In genomic region chr2:51969349-51969748, GRCh38 we compare ENCODE assay signal across 3 cellular contexts.
TF ChIP-seq lines count a peak whose summit lies in the region.

No MANE protein-coding gene starts in this region.

TF ChIP-seq in HepG2, 621 proteins besides CTCF, POLR2A, EP300 and RAD21:
- TF ChIP-seq MAFF (IDR thresholded peaks at IDR 0.05; ENCODE audit: low read depth, low read length) (peak; percentile 95), CBX5 (CRISPR knock-in tag; IDR thresholded peaks at IDR 0.05; ENCODE audit: borderline replicate concordance) (no peak), MAFK (conservative IDR thresholded peaks at IDR 0.05 in 1 of 2, IDR thresholded peaks at IDR 0.05 in 1 of 2; ENCODE audit: low read length in 2 of 2) (peak; percentile 95 to 98), NFE2L2 (IDR thresholded peaks at IDR 0.05; ENCODE audit: low read length) (peak; percentile 92)

TF ChIP-seq in IMR-90, 13 proteins besides CTCF, POLR2A, EP300 and RAD21:
- no peak for TF ChIP-seq RCOR1 (IDR thresholded peaks at IDR 0.05; ENCODE audit: insufficient replicate concordance, low read length)
- no peak for TF ChIP-seq USF2 (IDR thresholded peaks at IDR 0.05; ENCODE audit: low read depth, low read length)
- no peak for TF ChIP-seq CEBPB (IDR thresholded peaks at IDR 0.05; ENCODE audit: low read depth, low read length)
- TF ChIP-seq MAZ (IDR thresholded peaks at IDR 0.05; ENCODE audit: borderline replicate concordance, low read depth, low read length) = no peak
- TF ChIP-seq MAFK (IDR thresholded peaks at IDR 0.05; ENCODE audit: low read depth, low read length) = peak; percentile 98
- no peak for TF ChIP-seq ELK1 (IDR thresholded peaks at IDR 0.05; ENCODE audit: borderline replicate concordance, low read depth, low read length)
- TF ChIP-seq CHD1 (IDR thresholded peaks at IDR 0.05; ENCODE audit: low read depth, low read length) = no peak
- no peak for TF ChIP-seq RFX5 (IDR thresholded peaks at IDR 0.05; ENCODE audit: low read depth, low read length)
- no peak for TF ChIP-seq FOS (IDR thresholded peaks at IDR 0.05; ENCODE audit: low read depth, low read length)
- TF ChIP-seq NFE2L2 (IDR thresholded peaks at IDR 0.05; ENCODE audit: low read depth, low read length) = peak; percentile 96
- no peak for TF ChIP-seq BHLHE40 (IDR thresholded peaks at IDR 0.05; ENCODE audit: low read depth, low read length)

TF ChIP-seq in H1, 55 proteins besides CTCF, POLR2A, EP300 and RAD21:
- TF ChIP-seq GTF2F1 (IDR thresholded peaks at IDR 0.05; ENCODE audit: borderline replicate concordance, low read depth, low read length) (no peak), MAFK (IDR thresholded peaks at IDR 0.05; ENCODE audit: low read depth, low read length) (peak; percentile 64; the same call in 1 of the 2 replicates), POLR2AphosphoS5 (IDR thresholded peaks at IDR 0.05; ENCODE audit: low read depth, low read length) (no peak), SIX5 (IDR thresholded peaks at IDR 0.05; ENCODE audit: low read depth, low read length) (no peak), SP4 (IDR thresholded peaks at IDR 0.05; ENCODE audit: low read length) (no peak), BACH1 (IDR thresholded peaks at IDR 0.05; ENCODE audit: low read length) (peak; percentile 75)
